13 cellular contexts compared by ENCODE assay signal in the genomic region with DNA sequence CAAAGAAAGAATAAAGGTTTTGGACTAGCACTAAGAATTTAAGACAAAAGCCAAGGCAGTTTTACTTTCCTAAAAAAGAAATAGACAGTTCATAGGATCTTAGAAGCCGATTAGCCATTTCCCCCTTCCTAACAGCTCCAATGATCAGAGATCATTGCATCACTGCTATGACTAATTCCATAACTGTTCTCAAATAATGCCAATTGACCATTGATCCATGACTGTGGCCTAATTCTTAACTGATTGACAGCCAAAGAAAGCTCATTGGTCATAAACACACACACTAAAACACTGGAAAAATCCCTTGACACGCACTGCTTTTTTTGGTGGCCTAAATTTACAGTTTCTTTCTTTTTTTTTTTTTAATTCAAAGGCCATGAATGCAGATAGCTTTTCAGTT.
DNase-seq lines count a peak whose midpoint lies in the region; ATAC-seq and TF ChIP-seq lines count a peak whose summit lies in the region.
"Had no signal": no experiment of that assay in that cellular context is flagged by ENCODE, and none has a peak within 500 bp of the region (broad histone marks: within the 10 kb centered on the region; RNA-seq: fewer than 3 reads in every experiment).

No MANE protein-coding gene starts in this region.

- no peak overlapping the region for H2AFZ ChIP-seq in PC-3 (ENCODE audit: low read length)
- H2AFZ ChIP-seq in neural progenitor cell (replicated peaks) = no peak overlapping the region

- no peaks in the 10 kb centered on the region for H3K36me3 Mint-ChIP-seq in activated naive CD8-positive, alpha-beta T cell
- no peaks in the 10 kb centered on the region for H3K36me3 Mint-ChIP-seq in activated naive CD8-positive, alpha-beta T cell treated with anti-CD3 and anti-CD28 coated beads, Interleukin-2, amount 50 U/mL, for 24 hours (ENCODE audit: low read depth)
- H3K36me3 Mint-ChIP-seq in activated naive CD8-positive, alpha-beta T cell treated with anti-CD3 and anti-CD28 coated beads for 36 hours = no peaks in the 10 kb centered on the region
- H3K36me3 Mint-ChIP-seq in neural progenitor cell = no peaks in the 10 kb centered on the region

- H3K4me1 ChIP-seq in PC-3 (ENCODE audit: insufficient read depth, low read length) = peaks cover 6% of the 10 kb centered on the region
- H3K4me1 ChIP-seq in neural progenitor cell = no peaks in the 10 kb centered on the region
- H3K4me1 ChIP-seq: uterus had no signal

- H3K27me3 ChIP-seq in PC-3 (ENCODE audit: low read length) (no peaks in the 10 kb centered on the region), neural progenitor cell (no peaks in the 10 kb centered on the region)
- H3K27me3 ChIP-seq: uterus had no signal

- H3K36me3 ChIP-seq in PC-3 (ENCODE audit: low read depth, low read length) = no peaks in the 10 kb centered on the region
- no peaks in the 10 kb centered on the region for H3K36me3 ChIP-seq in neural progenitor cell
- H3K36me3 ChIP-seq: uterus had no signal

- H3K79me2 ChIP-seq in PC-3 (ENCODE audit: low read length) (no peaks in the 10 kb centered on the region), neural progenitor cell (ENCODE audit: low read depth) (no peaks in the 10 kb centered on the region)

- peak overlapping the region; percentile 36 for H3K27ac Mint-ChIP-seq in activated naive CD8-positive, alpha-beta T cell
- no peak overlapping the region for H3K27ac Mint-ChIP-seq in activated naive CD8-positive, alpha-beta T cell treated with anti-CD3 and anti-CD28 coated beads, Interleukin-2, amount 50 U/mL, for 24 hours
- no peak overlapping the region for H3K27ac Mint-ChIP-seq in activated naive CD8-positive, alpha-beta T cell treated with anti-CD3 and anti-CD28 coated beads for 36 hours
- no peak overlapping the region for H3K27ac Mint-ChIP-seq in neural progenitor cell

- no TSS peak for BruUV-seq in PC-3 (replicated peaks; lab: Mats Ljungman, UMichigan)

- H3K4me3 ChIP-seq in PC-3 (ENCODE audit: low read length) (no peak overlapping the region), neural progenitor cell (no peak overlapping the region)
- H3K4me3 ChIP-seq: uterus had no signal

- peak overlapping the region; percentile 33 for H3K4me3 Mint-ChIP-seq in activated naive CD8-positive, alpha-beta T cell
- H3K4me3 Mint-ChIP-seq in activated naive CD8-positive, alpha-beta T cell treated with anti-CD3 and anti-CD28 coated beads, Interleukin-2, amount 50 U/mL, for 24 hours = no peak overlapping the region
- peak overlapping the region; percentile 1 for H3K4me3 Mint-ChIP-seq in activated naive CD8-positive, alpha-beta T cell treated with anti-CD3 and anti-CD28 coated beads for 36 hours
- no peak overlapping the region for H3K4me3 Mint-ChIP-seq in neural progenitor cell

- no peaks in the 10 kb centered on the region for H4K20me1 ChIP-seq in PC-3 (ENCODE audit: low read length)
- no peaks in the 10 kb centered on the region for H4K20me1 ChIP-seq in neural progenitor cell (ENCODE audit: low read depth)

- no peak for DNase-seq in activated naive CD8-positive, alpha-beta T cell treated with anti-CD3 and anti-CD28 coated beads, Interleukin-2, amount 50 U/mL, for 24 hours
- DNase-seq in activated naive CD8-positive, alpha-beta T cell treated with anti-CD3 and anti-CD28 coated beads for 36 hours = no peak
- DNase-seq in stromal cell of bone marrow (ENCODE audit: low read depth) (peak; percentile 30), PC-3 (no peak), neural progenitor cell (ENCODE audit: low spot score) (no peak), GOT3 (lab: John Stamatoyannopoulos, UW) (no peak)
- DNase-seq: activated CD4-positive, alpha-beta T cell treated with anti-CD3 and anti-CD28 coated beads, Interleukin-2, amount 50 U/mL, for 1 hour; aorta; IMR-90; NCI-H2081 treated with DMSO at 0.1 percent for 48 hours; uterus had no signal

- no peaks in the 10 kb centered on the region for H3K27me3 Mint-ChIP-seq in activated naive CD8-positive, alpha-beta T cell
- H3K27me3 Mint-ChIP-seq in activated naive CD8-positive, alpha-beta T cell treated with anti-CD3 and anti-CD28 coated beads, Interleukin-2, amount 50 U/mL, for 24 hours = no peaks in the 10 kb centered on the region
- H3K27me3 Mint-ChIP-seq in activated naive CD8-positive, alpha-beta T cell treated with anti-CD3 and anti-CD28 coated beads for 36 hours = no peaks in the 10 kb centered on the region
- H3K27me3 Mint-ChIP-seq in neural progenitor cell (ENCODE audit: insufficient read depth, low read depth) = no peaks in the 10 kb centered on the region

- H3K9me3 Mint-ChIP-seq in activated naive CD8-positive, alpha-beta T cell (ENCODE audit: low read depth) = no peaks in the 10 kb centered on the region
- H3K9me3 Mint-ChIP-seq in activated naive CD8-positive, alpha-beta T cell treated with anti-CD3 and anti-CD28 coated beads, Interleukin-2, amount 50 U/mL, for 24 hours = no peaks in the 10 kb centered on the region
- no peaks in the 10 kb centered on the region for H3K9me3 Mint-ChIP-seq in activated naive CD8-positive, alpha-beta T cell treated with anti-CD3 and anti-CD28 coated beads for 36 hours
- H3K9me3 Mint-ChIP-seq in neural progenitor cell = peaks cover 1% of the 10 kb centered on the region

- 0 out of 2 replicates have a peak, but pooled peaks cover 2% of the 10 kb centered on the region for H3K9me2 ChIP-seq in PC-3 (replicated peaks; ENCODE audit: low read length)

- peaks cover 38% of the 10 kb centered on the region for H3K4me1 Mint-ChIP-seq in activated naive CD8-positive, alpha-beta T cell (ENCODE audit: low read depth)
- H3K4me1 Mint-ChIP-seq in activated naive CD8-positive, alpha-beta T cell treated with anti-CD3 and anti-CD28 coated beads, Interleukin-2, amount 50 U/mL, for 24 hours = peaks cover 15% of the 10 kb centered on the region
- peaks cover 16% of the 10 kb centered on the region for H3K4me1 Mint-ChIP-seq in activated naive CD8-positive, alpha-beta T cell treated with anti-CD3 and anti-CD28 coated beads for 36 hours
- no peaks in the 10 kb centered on the region for H3K4me1 Mint-ChIP-seq in neural progenitor cell

- H3K9ac ChIP-seq in PC-3 (ENCODE audit: low read length) = no peak overlapping the region
- no peak overlapping the region for H3K9ac ChIP-seq in neural progenitor cell

- intact Hi-C loops in PC-3 (cut with micrococcal nuclease) = no loop called here

- ATAC-seq in activated naive CD8-positive, alpha-beta T cell treated with anti-CD3 and anti-CD28 coated beads, Interleukin-2, amount 50 U/mL, for 24 hours = no peak
- peak; percentile 70 for ATAC-seq in HG02938 (IDR thresholded peaks at IDR 0.05; ENCODE audit: unreplicated experiment)
- no peak for ATAC-seq in PC-3

- H3K4me2 ChIP-seq in PC-3 (ENCODE audit: low read length) = no peak overlapping the region
- no peak overlapping the region for H3K4me2 ChIP-seq in neural progenitor cell

- CTCF ChIA-PET in PC-3 (lab: Charles Lee) = interaction anchor here (0.7 kb wide), 1 partner anchor 411 kb away, joined by 6 read pairs; no protein-coding TSS in a partner anchor

- H3F3A ChIP-seq in PC-3 (ENCODE audit: low read length, unreplicated experiment) (no peaks in the 10 kb centered on the region), neural progenitor cell (ENCODE audit: low read depth) (no peaks in the 10 kb centered on the region)

- no peak overlapping the region for H3K27ac ChIP-seq in PC-3 (ENCODE audit: low read length)
- H3K27ac ChIP-seq in neural progenitor cell = no peak overlapping the region
- H3K27ac ChIP-seq: uterus had no signal

- H3K9me3 ChIP-seq in PC-3 (ENCODE audit: low read length) (no peaks in the 10 kb centered on the region), neural progenitor cell (ENCODE audit: low read depth) (no peaks in the 10 kb centered on the region)
- H3K9me3 ChIP-seq: uterus had no signal

- TF ChIP-seq CTCF in PC-3 (conservative IDR thresholded peaks at IDR 0.05; ENCODE audit: low read depth, low read length) = no peak
- no peak for TF ChIP-seq CTCF in neural progenitor cell (IDR thresholded peaks at IDR 0.05)

- POLR2A ChIA-PET in PC-3 (lab: Charles Lee; ENCODE audit: unreplicated experiment) = no interaction called here

Comparison
In these comparisons a context has a peak if more than half of its experiments do, and no peak if none do; other contexts are left out.
1. H3K4me3 Mint-ChIP-seq: peak in activated naive CD8-positive, alpha-beta T cell (single experiment) and activated naive CD8-positive, alpha-beta T cell treated with anti-CD3 and anti-CD28 coated beads for 36 hours (single experiment); none in activated naive CD8-positive, alpha-beta T cell treated with anti-CD3 and anti-CD28 coated beads, Interleukin-2, amount 50 U/mL, for 24 hours (single experiment) and neural progenitor cell (single experiment).